Comparison of ENCODE assay signal across 11 cellular contexts in the genomic region with DNA sequence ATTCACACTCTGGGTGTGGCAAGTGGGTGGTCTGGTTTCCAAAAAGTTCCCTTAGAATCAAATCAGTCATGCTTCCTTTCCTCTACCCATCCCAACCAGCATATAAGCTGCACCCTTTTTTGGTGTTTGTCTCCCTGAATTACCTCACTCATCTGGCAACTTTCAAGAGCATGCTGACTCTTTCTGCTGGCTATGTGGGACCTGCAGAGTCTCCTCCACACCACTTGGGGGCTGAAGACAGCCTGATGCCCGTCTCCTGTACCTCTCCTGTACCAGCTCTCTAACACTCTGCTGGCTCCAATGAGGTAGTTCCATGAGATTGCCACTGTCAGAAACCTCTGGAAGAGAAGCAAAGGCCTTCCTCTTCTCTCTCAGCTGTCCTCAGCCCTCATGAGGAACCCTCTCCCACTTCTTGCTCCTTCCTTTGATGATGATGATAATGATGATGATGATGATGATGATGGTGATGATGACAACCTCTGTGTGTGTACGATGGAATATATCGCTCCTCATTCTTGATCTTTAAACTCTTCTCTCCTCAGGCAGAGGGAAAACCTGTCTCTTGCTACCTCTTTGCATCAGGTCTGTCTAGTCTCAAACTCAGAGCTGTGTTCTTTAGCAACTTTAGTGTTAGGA.
DNase-seq lines count a peak whose midpoint lies in the region; ATAC-seq and TF ChIP-seq lines count a peak whose summit lies in the region.
"Had no signal": no experiment of that assay in that cellular context is flagged by ENCODE, and none has a peak within 500 bp of the region (broad histone marks: within the 10 kb centered on the region; RNA-seq: fewer than 3 reads in every experiment).

No MANE protein-coding gene starts in this region.

- H4K20me1 ChIP-seq in neural progenitor cell (ENCODE audit: low read depth) = no peaks in the 10 kb centered on the region

- TF ChIP-seq POLR2A in transverse colon (IDR thresholded peaks at IDR 0.05) = no peak

- peaks cover 4% of the 10 kb centered on the region for H3K27me3 Mint-ChIP-seq in neural progenitor cell (ENCODE audit: insufficient read depth, low read depth)

- no peak overlapping the region for H3K4me2 ChIP-seq in neural progenitor cell

- H3K4me3 ChIP-seq in ascending aorta = no peak overlapping the region
- H3K4me3 ChIP-seq in neural progenitor cell = no peak overlapping the region
- H3K4me3 ChIP-seq in transverse colon = no peak overlapping the region

- DNase-seq in GM13977 (ENCODE audit: low spot score) (no peak), ascending aorta (ENCODE audit: low spot score in 2 of 2) (no peak), neural progenitor cell (ENCODE audit: low spot score) (no peak), NCI-H748 (lab: John Stamatoyannopoulos, UW; ENCODE audit: unreplicated experiment) (no peak), transverse colon (no peak)
- DNase-seq: activated CD8-positive, alpha-beta memory T cell treated with anti-CD3 and anti-CD28 coated beads, Interleukin-2, amount 50 U/mL, for 4 hours; NCI-H187 treated with DMSO at 0.1 percent for 48 hours; Right ventricle myocardium superior had no signal

- H3K27ac Mint-ChIP-seq in neural progenitor cell = no peak overlapping the region

- WGBS in transverse colon (ENCODE audit: low coverage in 1 of 2), 2 donors = 89% methylated on average over 3 of the region's 3 CpGs; no CpG with 5 or more reads in 1 of the 2 donors

- H3K9me3 ChIP-seq in ascending aorta (no peaks in the 10 kb centered on the region), neural progenitor cell (ENCODE audit: low read depth) (no peaks in the 10 kb centered on the region), transverse colon (no peaks in the 10 kb centered on the region)
- H3K9me3 ChIP-seq: suprapubic skin had no signal

- no peaks in the 10 kb centered on the region for H3K79me2 ChIP-seq in neural progenitor cell (ENCODE audit: low read depth)

- H3K36me3 ChIP-seq in ascending aorta (no peaks in the 10 kb centered on the region), neural progenitor cell (no peaks in the 10 kb centered on the region), transverse colon (no peaks in the 10 kb centered on the region)
- H3K36me3 ChIP-seq: suprapubic skin had no signal

- H3K4me1 ChIP-seq in ascending aorta (peaks cover 11 to 17% of the 10 kb centered on the region in 2 donors), neural progenitor cell (peaks cover 13% of the 10 kb centered on the region), transverse colon (peaks cover 0 to 13% (median 2%) of the 10 kb centered on the region in 4 donors)

- peak; percentile 22 for TF ChIP-seq CTCF in GM13977 (IDR thresholded peaks at IDR 0.05; ENCODE audit: extremely low read depth, insufficient read depth, missing control alignments)
- TF ChIP-seq CTCF in ascending aorta (IDR thresholded peaks at IDR 0.05) = peak in 2 of 3 experiments; percentile 22 to 29
- TF ChIP-seq CTCF in neural progenitor cell (IDR thresholded peaks at IDR 0.05) = peak; percentile 19
- TF ChIP-seq CTCF in transverse colon (IDR thresholded peaks at IDR 0.05) = no peak

- no peaks in the 10 kb centered on the region for H3K36me3 Mint-ChIP-seq in neural progenitor cell

- intact Hi-C loops in ascending aorta (cut with DNase I) = loop anchor here (5.0 kb wide), 2 partner anchors 90 to 415 kb away; a partner anchor contains a TSS
- intact Hi-C loops in transverse colon (cut with DNase I; ENCODE audit: low total_unique reads) = no loop called here

- H3K4me1 Mint-ChIP-seq in neural progenitor cell = peaks cover 30% of the 10 kb centered on the region

- TF ChIP-seq RAD21 in Ishikawa (IDR thresholded peaks at IDR 0.05; ENCODE audit: low read depth) = peak; percentile 12; the same call in 1 of the 2 replicates

- no peak overlapping the region for H2AFZ ChIP-seq in neural progenitor cell (replicated peaks)

- in situ Hi-C loops in GM13977 (cut with MboI; ENCODE audit: low pct_unique_long_range_greater_than_20kb, low sequenced_read_pairs, unreplicated experiment) (no loop called here), transverse colon (cut with MboI; ENCODE audit: low pct_ligation_motif_present in 1 of 4, low pct_unique_long_range_greater_than_20kb in 1 of 4, low sequenced_read_pairs in 3 of 4) (no loop called here)

- no peak for ATAC-seq in HG03139 (IDR thresholded peaks at IDR 0.05; ENCODE audit: unreplicated experiment)

- H3K9me3 Mint-ChIP-seq in neural progenitor cell = peaks cover 5% of the 10 kb centered on the region

- no peaks in the 10 kb centered on the region for H3F3A ChIP-seq in neural progenitor cell (ENCODE audit: low read depth)

- no peak for TF ChIP-seq EP300 in Ishikawa (IDR thresholded peaks at IDR 0.05; ENCODE audit: borderline replicate concordance)
- no peak for TF ChIP-seq EP300 in transverse colon (IDR thresholded peaks at IDR 0.05; ENCODE audit: low read depth)

- peak overlapping the region in 1 of 2 donors; percentile 83 for H3K27ac ChIP-seq in ascending aorta
- no peak overlapping the region for H3K27ac ChIP-seq in neural progenitor cell
- no peak overlapping the region for H3K27ac ChIP-seq in transverse colon

- H3K4me3 Mint-ChIP-seq in neural progenitor cell = no peak overlapping the region

- H3K27me3 ChIP-seq in ascending aorta (no peaks in the 10 kb centered on the region), neural progenitor cell (no peaks in the 10 kb centered on the region), transverse colon (no peaks in the 10 kb centered on the region)
- H3K27me3 ChIP-seq: suprapubic skin had no signal

- H3K9ac ChIP-seq in neural progenitor cell = no peak overlapping the region

TF ChIP-seq in Ishikawa, 13 proteins besides CTCF, POLR2A, EP300 and RAD21:
- TF ChIP-seq TAF1 (IDR thresholded peaks at IDR 0.05; ENCODE audit: low read depth) (no peak), CEBPB (IDR thresholded peaks at IDR 0.05) (no peak)
- TF ChIP-seq, protein P1, sequence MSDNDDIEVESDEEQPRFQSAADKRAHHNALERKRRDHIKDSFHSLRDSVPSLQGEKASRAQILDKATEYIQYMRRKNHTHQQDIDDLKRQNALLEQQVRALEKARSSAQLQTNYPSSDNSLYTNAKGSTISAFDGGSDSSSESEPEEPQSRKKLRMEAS (IDR thresholded peaks at IDR 0.05) = no peak

Comparison
In these comparisons a context has a peak if more than half of its experiments do, and no peak if none do; other contexts are left out.
1. CTCF ChIP-seq: peak in GM13977 (single experiment), ascending aorta (2 of 3) and neural progenitor cell (single experiment); none in transverse colon (0 of 5).